8 cellular contexts compared by ENCODE assay signal in genomic region chr2:160411167-160411566, GRCh38.
A peak's percentile ranks its signal among the peaks of the same experiment; 100 is the strongest.
DNase-seq lines count a peak whose midpoint lies in the region; ATAC-seq and TF ChIP-seq lines count a peak whose summit lies in the region.

No MANE protein-coding gene starts in this region.

- no peak for TF ChIP-seq CTCF in RWPE2 (IDR thresholded peaks at IDR 0.05; ENCODE audit: poor library complexity, severe bottlenecking)

- H3K9me3 ChIP-seq in RWPE2 (ENCODE audit: severe bottlenecking), result no peaks in the 10 kb centered on the region
- no peaks in the 10 kb centered on the region for H3K9me3 ChIP-seq in effector memory CD4-positive, alpha-beta T cell (ENCODE audit: control insufficient read depth, low read length)

- peaks cover 50% of the 10 kb centered on the region for H3K4me1 ChIP-seq in RWPE2 (ENCODE audit: insufficient read depth, poor library complexity, severe bottlenecking)
- H3K4me1 ChIP-seq in effector memory CD4-positive, alpha-beta T cell (ENCODE audit: control insufficient read depth, insufficient read depth, low read length, poor library complexity, severe bottlenecking), result peaks cover 34% of the 10 kb centered on the region

- no peaks in the 10 kb centered on the region; the same call in 1 of the 2 replicates for H3K36me3 ChIP-seq in RWPE2 (ENCODE audit: low read depth)
- no peaks in the 10 kb centered on the region for H3K36me3 ChIP-seq in effector memory CD4-positive, alpha-beta T cell (ENCODE audit: control insufficient read depth, insufficient read depth, low read length)

- peak overlapping the region; percentile 58 for H3K27ac ChIP-seq in RWPE2 (ENCODE audit: poor library complexity, severe bottlenecking)
- H3K27ac ChIP-seq in effector memory CD4-positive, alpha-beta T cell (ENCODE audit: insufficient read depth, low read length, poor library complexity, severe bottlenecking), result peak overlapping the region; percentile 50

- no peak overlapping the region for H3K4me3 ChIP-seq in RWPE2 (ENCODE audit: severe bottlenecking)
- H3K4me3 ChIP-seq in effector memory CD4-positive, alpha-beta T cell (ENCODE audit: insufficient read depth, low read depth, low read length, poor library complexity, severe bottlenecking), result peak overlapping the region; percentile 33

- ATAC-seq in GM21529 (IDR thresholded peaks at IDR 0.05; ENCODE audit: unreplicated experiment), result peak; percentile 31
- ATAC-seq in RWPE2 (ENCODE audit: low read depth), result peak; percentile 77
- no peak for ATAC-seq in HG03432 (IDR thresholded peaks at IDR 0.05; ENCODE audit: unreplicated experiment)

- no peaks in the 10 kb centered on the region for H3K27me3 ChIP-seq in RWPE2 (ENCODE audit: insufficient read depth, poor library complexity, severe bottlenecking)
- H3K27me3 ChIP-seq in effector memory CD4-positive, alpha-beta T cell (replicated peaks; ENCODE audit: control insufficient read depth, insufficient read depth, low read length, poor library complexity, severe bottlenecking), result no peaks in the 10 kb centered on the region

- DNase-seq in A172 (ENCODE audit: low spot score) (peak; percentile 71), RWPE2 (ENCODE audit: low spot score) (no peak), NCI-H2081 treated with DMSO at 0.1 percent for 48 hours (lab: John Stamatoyannopoulos, UW) (no peak), NCI-H2227 (lab: John Stamatoyannopoulos, UW; ENCODE audit: unreplicated experiment) (no peak)
- DNase-seq in effector memory CD4-positive, alpha-beta T cell, result peak in 1 of 3 donors; percentile 9
- peak; percentile 43 for DNase-seq in stimulated activated CD8-positive, alpha-beta memory T cell treated with anti-CD3 and anti-CD28 coated beads, Interleukin-4, amount 100 ng/mL, for 48 hours

Comparison
In these comparisons a context has a peak if more than half of its experiments do, and no peak if none do; other contexts are left out.
1. DNase-seq: peak in A172 (single experiment) and stimulated activated CD8-positive, alpha-beta memory T cell treated with anti-CD3 and anti-CD28 coated beads, Interleukin-4, amount 100 ng/mL, for 48 hours (single experiment); none in RWPE2 (single experiment), NCI-H2081 treated with DMSO at 0.1 percent for 48 hours (single experiment) and NCI-H2227 (single experiment).